Comparison of ENCODE assay signal across 8 cellular contexts in the genomic region with DNA sequence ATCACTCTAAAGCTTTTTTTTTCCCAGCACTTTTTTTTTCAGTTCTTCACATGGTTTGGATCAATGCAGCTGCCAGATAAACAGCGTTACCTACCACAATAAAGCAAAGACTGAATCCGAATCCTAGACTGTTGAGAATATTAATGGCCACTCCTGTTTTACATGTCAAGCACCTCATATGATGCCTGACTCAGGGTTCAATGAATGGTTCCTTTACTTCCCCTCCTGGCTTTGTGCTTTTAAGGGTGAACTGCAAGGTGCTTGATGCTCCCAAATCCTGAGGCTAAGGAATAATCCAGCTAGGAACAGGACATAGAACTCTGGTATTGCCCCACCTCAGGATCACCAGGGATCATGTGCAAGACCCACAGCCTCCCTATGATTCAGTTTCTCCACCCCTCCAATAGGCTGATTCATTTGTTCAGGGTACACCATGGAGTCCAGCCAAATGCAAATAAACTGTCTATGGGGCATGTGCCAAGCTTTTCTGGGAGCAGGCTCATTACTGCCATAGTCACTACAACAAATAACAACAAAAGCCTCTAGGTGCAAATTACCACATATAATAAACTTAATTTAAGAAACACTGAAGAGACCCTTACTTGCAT.
A peak's percentile ranks its signal among the peaks of the same experiment; 100 is the strongest.
DNase-seq lines count a peak whose midpoint lies in the region.
"Had no signal": no experiment of that assay in that cellular context is flagged by ENCODE, and none has a peak within 500 bp of the region (broad histone marks: within the 10 kb centered on the region; RNA-seq: fewer than 3 reads in every experiment).

No MANE protein-coding gene starts in this region.

- H3K9ac ChIP-seq in adipocyte (ENCODE audit: low read length) (peak overlapping the region; percentile 13), Karpas-422 (ENCODE audit: low read length) (no peak overlapping the region)

- no peaks in the 10 kb centered on the region for H3K79me2 ChIP-seq in Karpas-422 (ENCODE audit: low read length)

- no peaks in the 10 kb centered on the region for H3K9me2 ChIP-seq in Karpas-422 (replicated peaks; ENCODE audit: insufficient read depth, low read length)

- H3K4me2 ChIP-seq in Karpas-422 (ENCODE audit: low read depth, low read length, poor library complexity, severe bottlenecking) = no peak overlapping the region

- peaks cover 51% of the 10 kb centered on the region for H3K4me1 ChIP-seq in adipocyte (ENCODE audit: control insufficient read depth, insufficient read depth, low read length)
- H3K4me1 ChIP-seq in Karpas-422 (ENCODE audit: low read length) = peaks cover 13% of the 10 kb centered on the region

- H3K4me3 ChIP-seq in adipocyte (ENCODE audit: low read length) = peak overlapping the region; percentile 8
- no peak overlapping the region for H3K4me3 ChIP-seq in Karpas-422 (ENCODE audit: low read length)

- DNase-seq in HUDEP-2 (lab: John Stamatoyannopoulos, UW; ENCODE audit: unreplicated experiment in 76 of 76) = peak in 66 of 76 experiments; percentile 6 to 91 (median 59)
- peak; percentile 65 for DNase-seq in adipocyte (ENCODE audit: low read depth)
- DNase-seq in hippocampal formation (lab: John Stamatoyannopoulos, UW) = peak; percentile 49 to 50
- no peak for DNase-seq in middle frontal gyrus (ENCODE audit: extremely low spot score, low spot score)
- DNase-seq in islet precursor cell = no peak
- no peak for DNase-seq in Karpas-422
- DNase-seq: OCI-M1 had no signal

- H3K27ac ChIP-seq in temporal lobe (ENCODE audit: low read depth, low read length) = peak overlapping the region; percentile 90
- no peak overlapping the region for H3K27ac ChIP-seq in Karpas-422 (ENCODE audit: low read length)

- H3K36me3 ChIP-seq in adipocyte (ENCODE audit: control insufficient read depth, insufficient read depth, low read length, severe bottlenecking) = no peaks in the 10 kb centered on the region
- no peaks in the 10 kb centered on the region for H3K36me3 ChIP-seq in Karpas-422 (ENCODE audit: insufficient read depth, low read length)

- H3K9me3 ChIP-seq in adipocyte (ENCODE audit: control insufficient read depth, low read length) = no peaks in the 10 kb centered on the region
- H3K9me3 ChIP-seq in Karpas-422 (ENCODE audit: low read length) = no peaks in the 10 kb centered on the region

- H2AFZ ChIP-seq in Karpas-422 (ENCODE audit: low read length) = no peak overlapping the region

- H3K27me3 ChIP-seq in adipocyte (replicated peaks; ENCODE audit: control insufficient read depth, insufficient read depth, low read length) (no peaks in the 10 kb centered on the region), Karpas-422 (ENCODE audit: low read length) (no peaks in the 10 kb centered on the region)

- no peaks in the 10 kb centered on the region for H4K20me1 ChIP-seq in Karpas-422 (ENCODE audit: insufficient read depth, low read depth, low read length)

Comparison
In these comparisons a context has a peak if more than half of its experiments do, and no peak if none do; other contexts are left out.
1. DNase-seq: peak in HUDEP-2 (66 of 76), adipocyte (single experiment) and hippocampal formation (2 of 2); none in middle frontal gyrus (single experiment), islet precursor cell (single experiment) and Karpas-422 (single experiment).